In the genomic region with DNA sequence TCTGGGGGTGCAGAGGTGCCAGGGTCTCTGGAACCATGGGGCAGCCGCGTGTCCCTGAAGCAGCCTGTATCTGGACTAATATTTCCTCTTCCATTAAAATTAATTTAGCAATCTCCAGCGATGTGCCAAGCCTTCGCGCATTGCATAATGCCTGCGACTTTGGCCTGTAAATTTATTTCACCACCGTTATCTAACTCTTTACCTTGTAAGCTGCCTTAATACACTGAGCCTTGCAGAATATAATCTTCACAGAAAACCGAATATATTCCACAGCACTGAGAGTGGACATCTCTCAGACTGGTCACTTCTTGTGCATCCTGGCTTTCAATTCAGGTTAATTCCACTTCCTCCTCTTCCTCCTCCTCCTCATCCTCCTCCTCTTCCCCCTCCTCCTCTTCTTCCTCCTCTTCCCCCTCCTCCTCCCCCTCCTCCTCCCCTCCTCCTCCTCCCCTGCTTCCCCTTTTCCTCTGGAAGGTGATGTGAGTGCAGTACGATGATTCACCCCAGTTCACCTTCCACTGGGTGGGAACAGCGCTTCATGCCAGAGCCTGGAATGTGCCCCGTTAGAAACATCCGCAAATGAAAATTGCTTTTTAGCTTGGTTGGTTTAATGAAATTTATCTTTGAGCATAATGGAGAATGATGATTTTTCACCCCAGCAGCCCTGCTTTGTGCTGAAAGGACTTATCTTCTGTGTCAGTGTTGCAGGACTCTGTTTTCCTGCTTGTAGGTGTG, we compare ENCODE assay signal across 1 cellular context.
TF ChIP-seq lines count a peak whose summit lies in the region.

No MANE protein-coding gene starts in this region.

TF ChIP-seq in HepG2, 621 proteins besides CTCF, POLR2A, EP300 and RAD21 (continued from another document):
- TF ChIP-seq CEBPB (IDR thresholded peaks at IDR 0.05; ENCODE audit: borderline replicate concordance, low read depth, low read length) (peak; percentile 27), FOXA1 (IDR thresholded peaks at IDR 0.05) (no peak), FOXA1 (CRISPR knock-in tag; IDR thresholded peaks at IDR 0.05) (no peak), RFX3 (CRISPR knock-in tag; IDR thresholded peaks at IDR 0.05) (no peak), ZNF781 (CRISPR knock-in tag; IDR thresholded peaks at IDR 0.05; ENCODE audit: borderline replicate concordance, not compliant biosample characterization) (no peak), ZNF350 (CRISPR knock-in tag; IDR thresholded peaks at IDR 0.05; ENCODE audit: borderline replicate concordance, low read depth) (no peak)
